Comparison of ENCODE assay signal across 9 cellular contexts in genomic region chr4:1871471-1872021, GRCh38. TPM values are rescaled to one million over a fixed set of nuclear protein-coding genes. Genes with fewer than 3 reads are reported as not detected.
DNase-seq lines count a peak whose midpoint lies in the region; ATAC-seq, FAIRE-seq and TF ChIP-seq lines count a peak whose summit lies in the region.
"Had no signal": no experiment of that assay in that cellular context is flagged by ENCODE, and none has a peak within 500 bp of the region (broad histone marks: within the 10 kb centered on the region; RNA-seq: fewer than 3 reads in every experiment).

No MANE protein-coding gene starts in this region.

- DNase-seq in NAMALWA (ENCODE audit: low spot score) (peak; percentile 51), endothelial cell of umbilical vein (ENCODE audit: low read depth, low spot score) (peak; percentile 35), neural progenitor cell (ENCODE audit: low spot score) (no peak), HT-29 (ENCODE audit: low spot score) (no peak), NCI-H510A (lab: John Stamatoyannopoulos, UW) (no peak)

- H3K9me3 Mint-ChIP-seq in neural progenitor cell = no peaks in the 10 kb centered on the region
- H3K9me3 Mint-ChIP-seq: activated T-cell treated with anti-CD3 and anti-CD28 coated beads, Interleukin-2, amount 50 U/mL, for 72 hours had no signal

- H3K9me1 ChIP-seq in endothelial cell of umbilical vein (replicated peaks; ENCODE audit: control insufficient read depth, extremely low read depth, insufficient read depth, low read length) = no peaks in the 10 kb centered on the region

- ATAC-seq in GM18498 (IDR thresholded peaks at IDR 0.05; ENCODE audit: unreplicated experiment) (peak; percentile 10), GM21737 (IDR thresholded peaks at IDR 0.05; ENCODE audit: unreplicated experiment) (peak; percentile 5), HG03095 (IDR thresholded peaks at IDR 0.05; ENCODE audit: unreplicated experiment) (no peak)

- H3K4me1 Mint-ChIP-seq in neural progenitor cell = peaks cover 46% of the 10 kb centered on the region

- intact Hi-C loops in endothelial cell of umbilical vein (cut with micrococcal nuclease) = no loop called here

- peaks cover 17% of the 10 kb centered on the region for H3K4me1 ChIP-seq in endothelial cell of umbilical vein (ENCODE audit: control insufficient read depth, extremely low read depth, insufficient read depth, low read length)
- H3K4me1 ChIP-seq in neural progenitor cell = peaks cover 29% of the 10 kb centered on the region

- no peak for TF ChIP-seq CTCF in endothelial cell of umbilical vein (IDR thresholded peaks at IDR 0.05; ENCODE audit: extremely low read depth in 1 of 2, insufficient read depth in 1 of 2, low read depth in 1 of 2, low read length in 2 of 2)
- TF ChIP-seq CTCF in neural progenitor cell (IDR thresholded peaks at IDR 0.05) = no peak

- POLR2A ChIA-PET in endothelial cell of umbilical vein (lab: Charles Lee) = no interaction called here

- peaks cover 3% of the 10 kb centered on the region for H3K36me3 Mint-ChIP-seq in neural progenitor cell

- H3K4me3 Mint-ChIP-seq in neural progenitor cell = peak overlapping the region; percentile 53

- H4K20me1 ChIP-seq in endothelial cell of umbilical vein (replicated peaks; ENCODE audit: control insufficient read depth, extremely low read depth, insufficient read depth, low read length) (peaks cover 3% of the 10 kb centered on the region), neural progenitor cell (ENCODE audit: low read depth) (peaks cover 47% of the 10 kb centered on the region)

- no peak for TF ChIP-seq POLR2A in endothelial cell of umbilical vein (IDR thresholded peaks at IDR 0.05; ENCODE audit: low read depth, low read length)

- H3K36me3 ChIP-seq in endothelial cell of umbilical vein (ENCODE audit: control insufficient read depth in 2 of 2, extremely low read depth in 1 of 2, insufficient read depth in 2 of 2, low read length in 2 of 2) = no peaks in the 10 kb centered on the region
- no peaks in the 10 kb centered on the region for H3K36me3 ChIP-seq in neural progenitor cell

- no peak for FAIRE-seq in endothelial cell of umbilical vein (lab: Jason Lieb, UNC)

- H3K27me3 ChIP-seq in endothelial cell of umbilical vein (ENCODE audit: control insufficient read depth in 2 of 2, insufficient read depth in 2 of 2, low read length in 2 of 2) = no peaks in the 10 kb centered on the region
- H3K27me3 ChIP-seq in neural progenitor cell = peaks cover 32% of the 10 kb centered on the region

- H3K9ac ChIP-seq in endothelial cell of umbilical vein (replicated peaks; ENCODE audit: extremely low read depth, insufficient read depth, low read length) = peak overlapping the region; percentile 86
- peak overlapping the region; percentile 90 for H3K9ac ChIP-seq in neural progenitor cell

- H3F3A ChIP-seq in neural progenitor cell (ENCODE audit: low read depth) = peaks cover 38% of the 10 kb centered on the region

- peaks cover 49% of the 10 kb centered on the region for H3K79me2 ChIP-seq in endothelial cell of umbilical vein (ENCODE audit: control insufficient read depth, insufficient read depth, low read length)
- peaks cover 48% of the 10 kb centered on the region for H3K79me2 ChIP-seq in neural progenitor cell (ENCODE audit: low read depth)

- no TSS peak for BruUV-seq in endothelial cell of umbilical vein (replicated peaks; lab: Mats Ljungman, UMichigan)

- dilution Hi-C loops in endothelial cell of umbilical vein (cut with MboI; ENCODE audit: extremely low pct_ligation_motif_present, low sequenced_read_pairs) = no loop called here

- no peak overlapping the region for H2AFZ ChIP-seq in endothelial cell of umbilical vein (ENCODE audit: low read depth, low read length)
- H2AFZ ChIP-seq in neural progenitor cell (replicated peaks) = no peak overlapping the region

- peak overlapping the region; percentile 59 for H3K27ac ChIP-seq in endothelial cell of umbilical vein (ENCODE audit: insufficient read depth, low read depth, low read length)
- H3K27ac ChIP-seq in neural progenitor cell = peak overlapping the region; percentile 98

- H3K27ac Mint-ChIP-seq in neural progenitor cell = no peak overlapping the region

- H3K4me3 ChIP-seq in endothelial cell of umbilical vein (replicated peaks in 1 of 3; ENCODE audit: insufficient read depth in 1 of 3, low read depth in 1 of 3, low read length in 3 of 3) = peak overlapping the region; percentile 32 to 86 (median 78)
- H3K4me3 ChIP-seq in neural progenitor cell = peak overlapping the region; percentile 91

- peaks cover 10% of the 10 kb centered on the region for H3K27me3 Mint-ChIP-seq in neural progenitor cell (ENCODE audit: insufficient read depth, low read depth)

- H3K4me2 ChIP-seq in endothelial cell of umbilical vein (ENCODE audit: insufficient read depth, low read length) (no peak overlapping the region), neural progenitor cell (peak overlapping the region; percentile 94)

- H3K9me3 ChIP-seq in endothelial cell of umbilical vein (replicated peaks; ENCODE audit: control insufficient read depth, insufficient read depth, low read length) = no peaks in the 10 kb centered on the region
- H3K9me3 ChIP-seq in neural progenitor cell (ENCODE audit: low read depth) = no peaks in the 10 kb centered on the region

- CTCF ChIA-PET in endothelial cell of umbilical vein (lab: Charles Lee) = no interaction called here

TF ChIP-seq in endothelial cell of umbilical vein, 7 proteins besides CTCF, POLR2A, EP300 and RAD21:
- TF ChIP-seq POLR2AphosphoS5 (IDR thresholded peaks at IDR 0.05; ENCODE audit: insufficient read depth, low read depth, low read length) = peak; percentile 23
- TF ChIP-seq GATA2 (IDR thresholded peaks at IDR 0.05; ENCODE audit: insufficient read depth, insufficient read length, low read depth, low read length) = no peak

RNA-seq across cellular contexts. Expression of gene NSD2, which starts 0.4 kb away (rescaled TPM):
- 152 and 171 TPM in 2 replicates for total RNA-seq in endothelial cell of umbilical vein
- 31.3 and 31.6 TPM in 2 replicates for polyA plus RNA-seq in endothelial cell of umbilical vein
- 41.5 and 42.1 TPM in 2 replicates for polyA plus RNA-seq in endothelial cell of umbilical vein (2011; cell fraction: cytosol; rRNA removed)
- 148 and 191 TPM in 2 replicates for polyA plus RNA-seq in endothelial cell of umbilical vein (2011; cell fraction: nucleus; rRNA removed)
- 40.1 and 68.6 TPM in 2 replicates for polyA plus RNA-seq in endothelial cell of umbilical vein (2012)
- polyA minus RNA-seq in endothelial cell of umbilical vein = 82.5 and 105 TPM in 2 replicates
- 49.8 TPM for polyA minus RNA-seq in endothelial cell of umbilical vein (2011; cell fraction: cytosol; rRNA and poly(A)+ RNA removed)
- polyA minus RNA-seq in endothelial cell of umbilical vein (2011; cell fraction: nucleus; rRNA and poly(A)+ RNA removed) = 89.9 and 115 TPM in 2 replicates
- total RNA-seq in neural progenitor cell (ENCODE audit: low replicate concordance) = 165 and 176 TPM in 2 replicates
- 70.5 and 73.7 TPM in 2 replicates for total RNA-seq in HT-29 (2014; rRNA removed; shearing (Covaris generic))

RNA-seq across cellular contexts. Expression of gene LETM1, which starts 15.6 kb away (rescaled TPM):
- total RNA-seq in endothelial cell of umbilical vein (58.3 and 62.5 TPM in 2 replicates), neural progenitor cell (ENCODE audit: low replicate concordance) (16.9 and 34.8 TPM in 2 replicates)
- 25.6 and 27.5 TPM in 2 replicates for polyA plus RNA-seq in endothelial cell of umbilical vein
- 18.1 and 21.1 TPM in 2 replicates for polyA plus RNA-seq in endothelial cell of umbilical vein (2011; cell fraction: cytosol; rRNA removed)
- polyA plus RNA-seq in endothelial cell of umbilical vein (2011; cell fraction: nucleus; rRNA removed) = 81.3 and 85.4 TPM in 2 replicates
- polyA plus RNA-seq in endothelial cell of umbilical vein (2012) = 32.8 and 33.2 TPM in 2 replicates
- polyA minus RNA-seq in endothelial cell of umbilical vein = 47.0 and 52.9 TPM in 2 replicates
- polyA minus RNA-seq in endothelial cell of umbilical vein (2011; cell fraction: cytosol; rRNA and poly(A)+ RNA removed) = 34.6 TPM
- 34.4 and 38.8 TPM in 2 replicates for polyA minus RNA-seq in endothelial cell of umbilical vein (2011; cell fraction: nucleus; rRNA and poly(A)+ RNA removed)
- total RNA-seq in HT-29 (2014; rRNA removed; shearing (Covaris generic)) = 95.8 and 106 TPM in 2 replicates

Comparison
In these comparisons a context has a peak if more than half of its experiments do, and no peak if none do; other contexts are left out.
1. DNase-seq: peak in NAMALWA (single experiment) and endothelial cell of umbilical vein (single experiment); none in neural progenitor cell (single experiment), HT-29 (single experiment) and NCI-H510A (single experiment).